Comparison of ENCODE assay signal across 3 cellular contexts in genomic region chr6:50330963-50331362, GRCh38.
"Had no signal": no experiment of that assay in that cellular context is flagged by ENCODE, and none has a peak within 500 bp of the region (broad histone marks: within the 10 kb centered on the region; RNA-seq: fewer than 3 reads in every experiment).

No MANE protein-coding gene starts in this region.

- DNase-seq: GDM1, GF-D8 had no signal

- H3K4me3 ChIP-seq: GM12878 had no signal

- ATAC-seq: GM12878 had no signal
